10 cellular contexts compared by ENCODE assay signal in the genomic region with DNA sequence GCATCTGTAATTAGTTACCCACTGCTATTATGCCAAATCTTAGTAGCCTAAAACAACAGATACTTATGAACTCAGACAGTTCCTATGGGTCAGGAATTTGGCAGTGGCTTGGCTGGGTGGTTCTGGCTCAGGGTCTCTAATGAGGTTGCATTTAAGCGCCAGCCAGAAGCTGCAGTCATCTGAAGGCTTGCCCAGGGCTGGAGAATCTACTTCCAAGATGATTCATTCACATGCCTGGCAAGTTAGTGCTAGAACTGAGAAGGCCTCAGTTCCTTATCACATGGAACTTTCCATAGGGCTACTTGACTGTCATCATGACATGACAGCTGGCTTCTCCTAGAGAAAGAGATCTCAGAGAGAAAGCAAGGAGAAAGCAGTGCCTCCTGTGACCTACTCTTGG.
DNase-seq lines count a peak whose midpoint lies in the region; ATAC-seq and TF ChIP-seq lines count a peak whose summit lies in the region.
"Had no signal": no experiment of that assay in that cellular context is flagged by ENCODE, and none has a peak within 500 bp of the region (broad histone marks: within the 10 kb centered on the region; RNA-seq: fewer than 3 reads in every experiment).

No MANE protein-coding gene starts in this region.

- no peaks in the 10 kb centered on the region for H3K36me3 Mint-ChIP-seq in CD4-positive, alpha-beta T cell (ENCODE audit: low read depth)

- POLR2A ChIA-PET in CD4-positive, alpha-beta T cell (lab: Charles Lee), result no interaction called here
- POLR2A ChIA-PET in GM10248 (lab: Yijun Ruan, JAX), result no interaction called here

- intact Hi-C loops in CD4-positive, alpha-beta T cell (cut with DNase I, micrococcal nuclease), result no loop called here

- peaks cover 3% of the 10 kb centered on the region for H3K27me3 ChIP-seq in CD4-positive, alpha-beta T cell (ENCODE audit: control insufficient read depth, insufficient read depth, low read length)

- no peak overlapping the region for H3K4me3 Mint-ChIP-seq in CD4-positive, alpha-beta T cell

- H3K9me3 ChIP-seq in CD4-positive, alpha-beta T cell (ENCODE audit: control insufficient read depth, low read length), result no peaks in the 10 kb centered on the region

- H3K4me1 Mint-ChIP-seq in CD4-positive, alpha-beta T cell (ENCODE audit: low read depth), result no peaks in the 10 kb centered on the region

- no peak for ATAC-seq in HG02885 (IDR thresholded peaks at IDR 0.05; ENCODE audit: poor library complexity, unreplicated experiment)
- ATAC-seq in CD4-positive, alpha-beta T cell (ENCODE audit: poor library complexity), result no peak

- no peak for TF ChIP-seq CTCF in CD4-positive, alpha-beta T cell (IDR thresholded peaks at IDR 0.05)
- TF ChIP-seq CTCF in GM10248 (IDR thresholded peaks at IDR 0.05; ENCODE audit: control extremely low read depth, extremely low read depth, low read depth, missing control alignments), result no peak

- no peaks in the 10 kb centered on the region for H3K27me3 Mint-ChIP-seq in CD4-positive, alpha-beta T cell

- no peak overlapping the region for H3K27ac Mint-ChIP-seq in CD4-positive, alpha-beta T cell

- no peaks in the 10 kb centered on the region for H3K9me3 Mint-ChIP-seq in CD4-positive, alpha-beta T cell

- CTCF ChIA-PET in CD4-positive, alpha-beta T cell (lab: Charles Lee), result no interaction called here
- CTCF ChIA-PET in GM10248 (lab: Yijun Ruan, JAX), result no interaction called here

- no peak overlapping the region for H3K27ac ChIP-seq in CD4-positive, alpha-beta T cell (ENCODE audit: low read depth, low read length)

- peak; percentile 46 for DNase-seq in ELF-1 (ENCODE audit: low read depth, low spot score)
- peak; percentile 95 for DNase-seq in RPMI7951 (ENCODE audit: low read depth)
- DNase-seq in fibroblast of peridontal ligament (ENCODE audit: extremely low read depth), result peak; percentile 96
- peak; percentile 15 for DNase-seq in pons (ENCODE audit: low spot score)
- no peak for DNase-seq in NCI-H2029 treated with DMSO at 0.1 percent for 48 hours (lab: John Stamatoyannopoulos, UW)
- DNase-seq in CD4-positive, alpha-beta T cell, result no peak
- no peak for DNase-seq in GM10248 (ENCODE audit: extremely low spot score)
- DNase-seq: DND-41, T1000 had no signal

Comparison
In these comparisons a context has a peak if more than half of its experiments do, and no peak if none do; other contexts are left out.
1. DNase-seq: peak in ELF-1 (single experiment), RPMI7951 (single experiment), fibroblast of peridontal ligament (single experiment) and pons (single experiment); none in NCI-H2029 treated with DMSO at 0.1 percent for 48 hours (single experiment), CD4-positive, alpha-beta T cell (0 of 10) and GM10248 (single experiment).